In the genomic region with DNA sequence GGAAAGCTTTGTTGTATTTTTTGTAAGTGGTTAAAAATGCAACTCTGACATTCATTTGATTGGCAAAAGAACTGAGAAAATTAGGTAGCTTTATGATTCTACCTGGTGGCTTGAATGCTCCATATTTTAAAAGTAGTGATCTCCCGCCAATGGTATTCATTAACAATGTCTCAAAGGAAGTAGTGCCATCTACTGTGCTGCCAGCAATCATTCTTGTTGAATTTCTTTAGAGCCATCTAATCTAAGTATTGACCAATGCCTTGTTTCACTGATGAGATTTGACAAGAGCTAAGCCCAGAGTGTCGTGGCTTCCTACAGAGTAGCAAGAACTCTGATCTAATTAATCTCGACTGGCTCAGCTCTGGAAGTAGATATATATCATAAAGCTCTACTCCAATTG, we compare ENCODE assay signal across 19 cellular contexts.
"Had no signal": no experiment of that assay in that cellular context is flagged by ENCODE, and none has a peak within 500 bp of the region (broad histone marks: within the 10 kb centered on the region; RNA-seq: fewer than 3 reads in every experiment).

No MANE protein-coding gene starts in this region.

- H3K36me3 ChIP-seq: adrenal gland, breast epithelium, left lung had no signal

- H3K4me3 Mint-ChIP-seq: activated CD4-positive, alpha-beta memory T cell treated with anti-CD3 and anti-CD28 coated beads for 36 hours; activated T-helper 1 cell treated with anti-CD3 and anti-CD28 coated beads, Interleukin-12 subunit alpha, Interleukin-12 subunit beta, Interleukin-2, Interleukin-4 antibody, amounts not matched to agents 30 ng/mL and 10 ng/mL and 1 ng/mL, durations not matched to agents 14 hours and 24 hours and 36 hours; naive B cell; stimulated activated memory B cell treated with anti-CD40 and anti-IgM and Interleukin-4, amounts not matched to agents 10 μg/mL and 1 μg/mL and 100 μg/mL, for 72 hours; type B pancreatic cell had no signal

- H3K4me1 ChIP-seq: adrenal gland, breast epithelium, left lung, testis had no signal

- H3K27me3 Mint-ChIP-seq: activated CD4-positive, alpha-beta memory T cell treated with anti-CD3 and anti-CD28 coated beads for 36 hours; naive B cell; stimulated activated memory B cell treated with anti-CD40 and anti-IgM and Interleukin-4, amounts not matched to agents 10 μg/mL and 1 μg/mL and 100 μg/mL, for 72 hours; type B pancreatic cell had no signal

- ATAC-seq: activated naive CD4-positive, alpha-beta T cell treated with anti-CD3 and anti-CD28 coated beads, Interleukin-2, amount 50 U/mL, for 72 hours; left lung; mucosa of descending colon; sciatic nerve; stimulated activated memory B cell treated with anti-CD40 and anti-IgM and Interleukin-4, amounts not matched to agents 10 μg/mL and 1 μg/mL and 100 μg/mL, for 72 hours had no signal

- DNase-seq: activated CD4-positive, alpha-beta memory T cell treated with anti-CD3 and anti-CD28 coated beads for 36 hours; activated gamma-delta T cell treated with Interleukin-2 at 50 U/mL for 16 hours; activated T-cell treated with anti-CD3 and anti-CD28 coated beads for 4 hours; adrenal gland; erythroblast; kidney; left lung; mammary epithelial cell; mucosa of descending colon; naive B cell; stimulated activated CD4-positive, alpha-beta T cell treated with anti-CD3 and anti-CD28 coated beads, Interleukin-4, amount 100 ng/mL, for 4 hours; testis had no signal

- H3K27ac Mint-ChIP-seq: activated CD4-positive, alpha-beta memory T cell treated with anti-CD3 and anti-CD28 coated beads for 36 hours; activated naive CD4-positive, alpha-beta T cell treated with anti-CD3 and anti-CD28 coated beads, Interleukin-2, amount 50 U/mL, for 72 hours; activated T-helper 1 cell treated with anti-CD3 and anti-CD28 coated beads, Interleukin-12 subunit alpha, Interleukin-12 subunit beta, Interleukin-2, Interleukin-4 antibody, amounts not matched to agents 30 ng/mL and 10 ng/mL and 1 ng/mL, durations not matched to agents 14 hours and 24 hours and 36 hours; naive B cell; stimulated activated memory B cell treated with anti-CD40 and anti-IgM and Interleukin-4, amounts not matched to agents 10 μg/mL and 1 μg/mL and 100 μg/mL, for 72 hours; type B pancreatic cell had no signal

- H3K4me3 ChIP-seq: adrenal gland, breast epithelium, coronary artery, left lung, mucosa of descending colon, testis had no signal

- H3K36me3 Mint-ChIP-seq: activated CD4-positive, alpha-beta memory T cell treated with anti-CD3 and anti-CD28 coated beads for 36 hours; activated naive CD4-positive, alpha-beta T cell treated with anti-CD3 and anti-CD28 coated beads, Interleukin-2, amount 50 U/mL, for 72 hours; naive B cell; stimulated activated memory B cell treated with anti-CD40 and anti-IgM and Interleukin-4, amounts not matched to agents 10 μg/mL and 1 μg/mL and 100 μg/mL, for 72 hours; type B pancreatic cell had no signal

- H3K27ac ChIP-seq: adrenal gland, breast epithelium, coronary artery, left lung, testis had no signal

- H3K27me3 ChIP-seq: adrenal gland, breast epithelium, left lung, testis had no signal

- H3K9me3 Mint-ChIP-seq: activated CD4-positive, alpha-beta memory T cell treated with anti-CD3 and anti-CD28 coated beads for 36 hours; activated T-helper 1 cell treated with anti-CD3 and anti-CD28 coated beads, Interleukin-12 subunit alpha, Interleukin-12 subunit beta, Interleukin-2, Interleukin-4 antibody, amounts not matched to agents 30 ng/mL and 10 ng/mL and 1 ng/mL, durations not matched to agents 14 hours and 24 hours and 36 hours; type B pancreatic cell had no signal

- H3K4me1 Mint-ChIP-seq: naive B cell; stimulated activated memory B cell treated with anti-CD40 and anti-IgM and Interleukin-4, amounts not matched to agents 10 μg/mL and 1 μg/mL and 100 μg/mL, for 72 hours had no signal
